8 cellular contexts compared by ENCODE assay signal in the genomic region with DNA sequence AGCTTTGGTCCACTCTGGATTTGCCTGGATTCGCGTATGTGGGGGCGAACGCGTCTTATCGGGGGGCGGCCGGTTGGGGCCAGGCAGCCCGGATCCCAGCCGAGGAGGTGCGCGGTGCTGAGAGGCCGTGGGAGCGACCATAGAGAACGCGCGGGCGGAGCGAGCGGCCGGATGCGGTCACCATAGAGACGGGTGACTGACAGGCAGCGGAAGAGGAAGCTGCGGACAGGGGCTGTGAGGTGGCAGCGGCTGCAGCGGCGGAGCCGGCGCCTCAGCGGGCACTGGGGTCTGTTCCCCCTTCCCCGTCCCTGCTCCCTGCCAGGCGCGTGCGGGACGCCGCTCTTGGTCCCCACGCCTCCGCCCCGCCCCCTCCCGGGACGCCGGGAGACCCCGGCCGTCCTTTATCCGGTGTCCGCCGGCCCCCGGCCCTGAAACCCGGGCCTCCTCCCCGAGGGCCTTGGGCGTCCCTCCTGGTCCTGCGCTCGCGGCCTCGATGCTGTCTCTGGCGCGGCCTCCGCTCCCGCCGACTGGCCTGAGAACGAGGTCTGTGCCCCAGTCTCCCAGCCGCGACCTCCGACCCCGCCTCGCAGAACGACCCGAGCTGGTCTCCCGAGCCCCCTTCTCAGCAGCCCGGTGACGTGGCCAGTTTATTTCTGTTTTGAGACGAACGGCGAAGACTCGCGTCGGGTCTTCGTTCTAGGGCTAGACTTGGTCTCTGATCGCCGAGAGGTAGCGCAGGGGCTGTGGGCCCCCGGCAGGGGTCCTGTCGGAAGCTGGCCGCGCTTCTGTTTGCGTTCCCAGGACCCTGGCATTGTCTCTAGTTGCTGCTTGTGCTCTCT. TPM values are rescaled to one million over a fixed set of nuclear protein-coding genes. Genes with fewer than 3 reads are reported as not detected.
DNase-seq lines count a peak whose midpoint lies in the region; ATAC-seq and TF ChIP-seq lines count a peak whose summit lies in the region.

A gene with protein sequence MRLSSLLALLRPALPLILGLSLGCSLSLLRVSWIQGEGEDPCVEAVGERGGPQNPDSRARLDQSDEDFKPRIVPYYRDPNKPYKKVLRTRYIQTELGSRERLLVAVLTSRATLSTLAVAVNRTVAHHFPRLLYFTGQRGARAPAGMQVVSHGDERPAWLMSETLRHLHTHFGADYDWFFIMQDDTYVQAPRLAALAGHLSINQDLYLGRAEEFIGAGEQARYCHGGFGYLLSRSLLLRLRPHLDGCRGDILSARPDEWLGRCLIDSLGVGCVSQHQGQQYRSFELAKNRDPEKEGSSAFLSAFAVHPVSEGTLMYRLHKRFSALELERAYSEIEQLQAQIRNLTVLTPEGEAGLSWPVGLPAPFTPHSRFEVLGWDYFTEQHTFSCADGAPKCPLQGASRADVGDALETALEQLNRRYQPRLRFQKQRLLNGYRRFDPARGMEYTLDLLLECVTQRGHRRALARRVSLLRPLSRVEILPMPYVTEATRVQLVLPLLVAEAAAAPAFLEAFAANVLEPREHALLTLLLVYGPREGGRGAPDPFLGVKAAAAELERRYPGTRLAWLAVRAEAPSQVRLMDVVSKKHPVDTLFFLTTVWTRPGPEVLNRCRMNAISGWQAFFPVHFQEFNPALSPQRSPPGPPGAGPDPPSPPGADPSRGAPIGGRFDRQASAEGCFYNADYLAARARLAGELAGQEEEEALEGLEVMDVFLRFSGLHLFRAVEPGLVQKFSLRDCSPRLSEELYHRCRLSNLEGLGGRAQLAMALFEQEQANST (plus strand): TSS at position 212 of the 839 bp plus-strand sequence. CDS start 1,529 bp downstream, outside the sequence.

- peak; percentile 85 for DNase-seq in AG10803 (ENCODE audit: low read depth)
- peak; percentile 83 for DNase-seq in NCI-H460 (ENCODE audit: extremely low read depth, low read depth)
- peak; percentile 82 to 87 for DNase-seq in activated CD4-positive, alpha-beta T cell treated with anti-CD3 and anti-CD28 coated beads for 24 hours (ENCODE audit: low read depth in 2 of 2)
- peak; percentile 97 for DNase-seq in cerebellum (ENCODE audit: low spot score)
- DNase-seq in kidney glomerular epithelial cell (lab: John Stamatoyannopoulos, UW), result peak; percentile 55
- DNase-seq in stimulated activated CD4-positive, alpha-beta T cell treated with anti-CD3 and anti-CD28 coated beads, Interleukin-1b, Interleukin-23, amount 100 ng/mL, for 1 hour (ENCODE audit: low read depth in 2 of 2), result peak; percentile 67 to 74

- in situ Hi-C loops in GM18951 (cut with MboI; ENCODE audit: low sequenced_read_pairs, unreplicated experiment), result no loop called here

- TF ChIP-seq CTCF in AG10803 (conservative IDR thresholded peaks at IDR 0.05; ENCODE audit: low read length), result no peak

- H3K4me3 ChIP-seq in AG10803 (ENCODE audit: low read length), result peak within 1 kb of the TSS; percentile 95

- ATAC-seq in HG03175 (IDR thresholded peaks at IDR 0.05; ENCODE audit: unreplicated experiment), result peak; percentile 97

- peak; percentile 94 for TF ChIP-seq POLR2A in GM18951 (IDR thresholded peaks at IDR 0.05; ENCODE audit: extremely low read depth, insufficient read depth, insufficient read length)

RNA-seq across cellular contexts. Expression of the gene that starts here (rescaled TPM):
- total RNA-seq in NCI-H460 (2014; rRNA removed; shearing (Covaris generic)), result 33.3 and 33.7 TPM in 2 replicates
- polyA plus RNA-seq in NCI-H460 (2014; cell fraction: nucleus; rRNA removed), result 71.4 and 79.1 TPM in 2 replicates
- total RNA-seq in cerebellum, result 14.2 TPM

Comparison
In these comparisons a context has a peak if more than half of its experiments do, and no peak if none do; other contexts are left out.
1. Peak in every context shown above with its lines: DNase-seq, ATAC-seq and H3K4me3 ChIP-seq.